Comparison of ENCODE assay signal across 11 cellular contexts in the genomic region with DNA sequence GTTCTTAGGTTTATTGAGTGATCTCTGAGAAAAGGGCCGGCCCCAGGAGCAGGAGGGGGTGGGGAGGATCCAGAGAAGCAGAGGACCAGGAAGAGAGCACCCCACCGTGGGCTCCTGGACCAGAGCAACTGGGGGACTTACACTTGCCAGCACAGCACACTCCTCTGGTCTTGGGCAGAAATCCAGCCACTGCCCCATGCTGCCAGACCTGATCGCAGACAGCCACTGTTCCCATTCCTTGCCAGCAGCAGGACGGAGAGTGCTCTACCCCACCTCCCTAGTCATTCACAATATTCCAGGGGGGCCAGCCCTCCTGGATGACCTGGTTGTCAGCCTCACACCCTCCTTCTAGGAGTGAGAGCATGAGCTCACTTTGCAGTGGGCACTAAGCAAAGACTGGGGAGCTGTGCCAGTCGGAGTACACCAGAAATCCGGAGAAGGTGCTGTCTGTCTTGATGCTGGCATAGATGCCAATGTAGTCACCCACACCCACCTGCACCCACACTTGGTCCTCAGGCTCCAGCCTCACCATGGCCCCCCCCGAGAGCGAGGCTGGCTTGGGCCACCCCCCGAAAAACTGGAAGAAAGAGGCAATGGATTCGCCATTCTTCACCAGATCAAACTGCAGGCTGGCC. TPM values are rescaled to one million over a fixed set of nuclear protein-coding genes. Genes with fewer than 3 reads are reported as not detected.
DNase-seq lines count a peak whose midpoint lies in the region; ATAC-seq and TF ChIP-seq lines count a peak whose summit lies in the region.
"Had no signal": no experiment of that assay in that cellular context is flagged by ENCODE, and none has a peak within 500 bp of the region (broad histone marks: within the 10 kb centered on the region; RNA-seq: fewer than 3 reads in every experiment).

No MANE protein-coding gene starts in this region.

- H3K27ac ChIP-seq in AG04450 (ENCODE audit: low read depth, low read length) (peak overlapping the region; percentile 57), HUES64 (ENCODE audit: low read depth, low read length) (no peak overlapping the region)

- no peak for DNase-seq in AG04450 (ENCODE audit: low read depth, low spot score)
- no peak for DNase-seq in fibroblast of pulmonary artery (ENCODE audit: low read depth)
- DNase-seq in neural crest cell (ENCODE audit: low read depth, low spot score), result no peak
- DNase-seq in iPS-NIHi11 (ENCODE audit: low spot score), result no peak
- DNase-seq in SIG-M5 treated with dmso at 0.1 percent for 504 hours (lab: John Stamatoyannopoulos, UW; ENCODE audit: unreplicated experiment), result no peak
- DNase-seq in activated CD8-positive, alpha-beta memory T cell treated with anti-CD3 and anti-CD28 coated beads for 24 hours, result no peak

- no peak for TF ChIP-seq CTCF in AG04450 (IDR thresholded peaks at IDR 0.05; ENCODE audit: low read depth, low read length)
- TF ChIP-seq CTCF in fibroblast of pulmonary artery (IDR thresholded peaks at IDR 0.05; ENCODE audit: low read length, missing control alignments), result no peak
- no peak for TF ChIP-seq CTCF in neural crest cell (conservative IDR thresholded peaks at IDR 0.05)

- no peak for ATAC-seq in HG02973 (IDR thresholded peaks at IDR 0.05; ENCODE audit: unreplicated experiment)

- peaks cover 42% of the 10 kb centered on the region for H3K27me3 Mint-ChIP-seq in neural crest cell (ENCODE audit: low read depth)

- CTCF ChIA-PET in AG04450 (lab: Charles Lee), result interaction anchor here (0.6 to 6.4 kb wide), 57 partner anchors 8 to 650 kb away, joined by 3 to 161 read pairs (median 5); partner anchors contain the start of genes CBL, DPAGT1, HINFP and MCAM

- no peak overlapping the region for H3K9ac ChIP-seq in HUES64 (ENCODE audit: low read depth, low read length)

- H3K36me3 ChIP-seq in HUES64 (ENCODE audit: insufficient read depth, low read length), result peaks cover 11% of the 10 kb centered on the region

- peaks cover 49% of the 10 kb centered on the region for H3K4me1 Mint-ChIP-seq in neural crest cell

- H3K27ac Mint-ChIP-seq in neural crest cell (ENCODE audit: unreplicated experiment), result no peak overlapping the region

- peak overlapping the region; percentile 92 for H3K4me3 Mint-ChIP-seq in neural crest cell

- H3K36me3 Mint-ChIP-seq in neural crest cell (ENCODE audit: low read depth), result no peaks in the 10 kb centered on the region

- H3K9me3 ChIP-seq in AG04450 (ENCODE audit: control insufficient read depth, insufficient read depth, low read length) (no peaks in the 10 kb centered on the region; the same call in 1 of the 2 replicates), HUES64 (ENCODE audit: insufficient read depth, low read depth, low read length) (no peaks in the 10 kb centered on the region)
- H3K9me3 ChIP-seq: HAP-1 had no signal

- peak overlapping the region; percentile 64 for H3K4me3 ChIP-seq in AG04450 (ENCODE audit: low read depth, low read length)
- peak overlapping the region; percentile 59 for H3K4me3 ChIP-seq in HUES64 (ENCODE audit: low read length)
- peak overlapping the region; percentile 67 for H3K4me3 ChIP-seq in fibroblast of pulmonary artery (replicated peaks; ENCODE audit: low read depth, low read length)

- POLR2A ChIA-PET in AG04450 (lab: Yijun Ruan, JAX), result interaction anchor here (0.7 to 2.8 kb wide), 10 partner anchors 20 to 244 kb away, joined by 3 to 32 read pairs (median 12); partner anchors contain the start of genes C2CD2L, CBL, DPAGT1 and MCAM

- H3K9me3 Mint-ChIP-seq in neural crest cell, result no peaks in the 10 kb centered on the region

- 61% methylated on average over 10 of the region's 10 CpGs for WGBS in HUES64

- H3K27me3 ChIP-seq in AG04450 (ENCODE audit: control insufficient read depth, insufficient read depth, low read length) (peaks cover 12% of the 10 kb centered on the region), HUES64 (ENCODE audit: insufficient read depth, low read length) (peaks cover 42% of the 10 kb centered on the region)

- peaks cover 34% of the 10 kb centered on the region for H3K4me1 ChIP-seq in HUES64 (ENCODE audit: insufficient read depth, low read length)

RNA-seq across cellular contexts. Expression of gene C1QTNF5, which starts 1.6 kb away (rescaled TPM):
- 8.3 and 10.9 TPM in 2 replicates for polyA plus RNA-seq in AG04450 (2011; rRNA removed)
- 4.3 and 4.9 TPM in 2 replicates for polyA minus RNA-seq in AG04450 (2011; rRNA and poly(A)+ RNA removed)
- polyA plus RNA-seq in HUES64 (2013, experiment 1 of 2), result 1.1 TPM
- polyA plus RNA-seq in HUES64 (2013, experiment 2 of 2), result 2.3 TPM
- 1.9 and 2.1 TPM in 2 replicates for total RNA-seq in neural crest cell

RNA-seq across cellular contexts. Expression of gene RNF26, which starts 4.7 kb away (rescaled TPM):
- polyA plus RNA-seq in AG04450 (2011; rRNA removed), result 27.1 and 35.3 TPM in 2 replicates
- 38.4 and 59.5 TPM in 2 replicates for polyA minus RNA-seq in AG04450 (2011; rRNA and poly(A)+ RNA removed)
- polyA plus RNA-seq in HUES64 (2013, experiment 1 of 2), result 43.1 TPM
- polyA plus RNA-seq in HUES64 (2013, experiment 2 of 2), result 56.8 TPM
- 47.9 and 51.8 TPM in 2 replicates for total RNA-seq in neural crest cell

RNA-seq across cellular contexts. Expression of gene MFRP, which starts 7.4 kb away (rescaled TPM):
- polyA plus RNA-seq in AG04450 (2011; rRNA removed), result not detected in 2 replicates
- polyA minus RNA-seq in AG04450 (2011; rRNA and poly(A)+ RNA removed), result not detected in 2 replicates
- polyA plus RNA-seq in HUES64 (2013, experiment 1 of 2), result not detected
- not detected for polyA plus RNA-seq in HUES64 (2013, experiment 2 of 2)
- total RNA-seq in neural crest cell, result not detected in 2 replicates
- total RNA-seq: aorta, temporal lobe had no signal
- polyA plus RNA-seq: aorta had no signal

RNA-seq across cellular contexts. Expression of gene MCAM, which starts 22.1 kb away (rescaled TPM):
- 41.9 and 53.4 TPM in 2 replicates for polyA plus RNA-seq in AG04450 (2011; rRNA removed)
- 33.6 and 38.8 TPM in 2 replicates for polyA minus RNA-seq in AG04450 (2011; rRNA and poly(A)+ RNA removed)
- polyA plus RNA-seq in HUES64 (2013, experiment 1 of 2), result 13.1 TPM
- polyA plus RNA-seq in HUES64 (2013, experiment 2 of 2), result 12.7 TPM
- total RNA-seq in neural crest cell, result 61.6 and 66.7 TPM in 2 replicates

RNA-seq across cellular contexts. Expression of gene USP2, which starts 42.4 kb away (rescaled TPM):
- 0.32 and 0.46 TPM in 2 replicates for polyA plus RNA-seq in AG04450 (2011; rRNA removed)
- polyA minus RNA-seq in AG04450 (2011; rRNA and poly(A)+ RNA removed), result 0.35 and 1.0 TPM in 2 replicates
- 3.9 TPM for polyA plus RNA-seq in HUES64 (2013, experiment 1 of 2)
- polyA plus RNA-seq in HUES64 (2013, experiment 2 of 2), result 3.6 TPM
- 3.4 and 3.7 TPM in 2 replicates for total RNA-seq in neural crest cell
